In the genomic region with DNA sequence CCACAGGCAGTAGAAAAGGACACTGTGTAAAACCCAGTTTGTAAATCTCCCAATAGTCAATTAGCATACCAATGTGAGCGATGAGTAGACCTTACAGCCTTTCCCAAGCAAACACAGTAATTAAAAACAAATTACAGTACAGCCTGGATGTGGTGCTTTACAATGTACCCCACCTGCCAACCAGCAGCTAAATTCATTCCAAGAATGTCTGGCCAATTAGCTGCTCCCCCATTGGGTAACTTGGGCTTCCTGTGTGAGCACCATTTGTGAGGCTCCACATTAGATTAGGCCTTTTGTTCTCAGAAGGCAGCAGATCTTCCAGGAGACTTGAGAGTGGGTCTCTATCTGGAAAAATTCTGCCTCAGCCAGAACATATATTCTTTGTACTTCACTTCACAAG, we compare ENCODE assay signal across 15 cellular contexts.
DNase-seq lines count a peak whose midpoint lies in the region; ATAC-seq and TF ChIP-seq lines count a peak whose summit lies in the region.
"Had no signal": no experiment of that assay in that cellular context is flagged by ENCODE, and none has a peak within 500 bp of the region (broad histone marks: within the 10 kb centered on the region; RNA-seq: fewer than 3 reads in every experiment).

No MANE protein-coding gene starts in this region.

- no peak for ATAC-seq in GM19351 (IDR thresholded peaks at IDR 0.05; ENCODE audit: unreplicated experiment)
- ATAC-seq: A549 had no signal

- DNase-seq in NCI-H748 (lab: John Stamatoyannopoulos, UW; ENCODE audit: unreplicated experiment) (peak; percentile 60), NCI-H748 treated with DMSO at 0.1 percent for 48 hours (lab: John Stamatoyannopoulos, UW) (no peak), NCI-H2081 (lab: John Stamatoyannopoulos, UW) (peak; percentile 3 to 75), cerebellar nuclear complex (lab: John Stamatoyannopoulos, UW) (peak; percentile 27 to 49), CD1c-positive myeloid dendritic cell (ENCODE audit: extremely low spot score) (no peak), endothelial cell (ENCODE audit: low spot score) (no peak)
- DNase-seq: CD8-positive, alpha-beta memory T cell; DMS79; H9; NCI-H1048; NCI-H1930; NCI-H510A treated with DMSO at 0.1 percent for 48 hours; T-helper 1 cell had no signal

- H3K4me3 Mint-ChIP-seq in endothelial cell (ENCODE audit: unreplicated experiment): no peak overlapping the region
- H3K4me3 Mint-ChIP-seq: CD8-positive, alpha-beta memory T cell; H9 had no signal

- no peak overlapping the region for H3K27ac Mint-ChIP-seq in endothelial cell (ENCODE audit: unreplicated experiment)

- no peaks in the 10 kb centered on the region for H3K27me3 Mint-ChIP-seq in endothelial cell (ENCODE audit: unreplicated experiment)

- H3K9me3 Mint-ChIP-seq in endothelial cell (ENCODE audit: unreplicated experiment): no peaks in the 10 kb centered on the region

- no peak for TF ChIP-seq CTCF in endothelial cell (IDR thresholded peaks at IDR 0.05; ENCODE audit: unreplicated experiment)

- no peaks in the 10 kb centered on the region for H3K36me3 Mint-ChIP-seq in endothelial cell (ENCODE audit: low read depth, unreplicated experiment)
- H3K36me3 Mint-ChIP-seq: CD8-positive, alpha-beta memory T cell had no signal

- no peaks in the 10 kb centered on the region for H3K4me1 Mint-ChIP-seq in endothelial cell (ENCODE audit: unreplicated experiment)
- H3K4me1 Mint-ChIP-seq: CD8-positive, alpha-beta memory T cell had no signal

Comparison
In these comparisons a context has a peak if more than half of its experiments do, and no peak if none do; other contexts are left out.
1. DNase-seq: peak in NCI-H748 (single experiment), NCI-H2081 (2 of 2) and cerebellar nuclear complex (2 of 2); none in NCI-H748 treated with DMSO at 0.1 percent for 48 hours (single experiment), CD1c-positive myeloid dendritic cell (single experiment) and endothelial cell (single experiment).